8 cellular contexts compared by ENCODE assay signal in the genomic region with DNA sequence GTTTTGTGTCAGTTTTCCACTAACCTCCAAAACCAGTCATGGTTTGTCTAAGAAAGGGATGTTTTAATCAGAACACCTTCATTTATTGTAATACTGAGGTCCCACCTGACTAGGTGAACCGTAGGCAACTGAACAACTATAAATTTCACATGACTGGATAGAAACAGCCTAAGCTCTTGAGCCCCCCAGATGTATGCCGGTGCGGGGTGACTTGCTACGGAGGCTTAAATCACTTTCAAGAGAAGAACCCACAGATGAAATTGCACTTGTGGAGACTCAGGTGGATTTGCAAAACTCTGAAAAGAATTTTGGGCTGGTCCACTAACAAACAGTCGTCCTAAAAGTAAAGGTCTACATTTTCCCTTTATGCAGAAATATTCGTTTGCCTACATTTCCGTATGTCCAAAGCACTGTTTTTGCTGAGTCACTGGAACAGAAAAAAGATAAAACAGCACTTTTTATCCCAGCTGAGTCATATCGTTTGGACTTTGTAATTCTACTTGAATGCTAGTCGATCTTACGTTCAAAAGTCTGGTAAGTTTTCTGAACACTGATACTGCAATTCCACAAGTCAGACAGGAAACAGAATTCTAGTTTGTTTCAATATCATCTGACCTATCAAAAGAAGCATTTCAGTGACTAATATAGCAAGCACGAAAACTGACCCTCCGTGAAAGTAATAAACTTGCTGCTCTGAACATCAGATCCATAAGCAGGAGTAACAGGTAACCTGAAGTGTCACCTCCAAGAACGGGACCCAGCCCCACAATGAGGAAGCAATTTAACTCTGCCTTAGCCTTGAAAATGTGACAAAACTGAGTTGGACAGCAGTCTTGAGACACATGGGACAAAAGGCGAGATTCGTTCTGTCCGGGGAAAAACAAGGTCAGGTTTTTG. TPM values are rescaled to one million over a fixed set of nuclear protein-coding genes. Genes with fewer than 3 reads are reported as not detected.
A peak's percentile ranks its signal among the peaks of the same experiment; 100 is the strongest.
DNase-seq lines count a peak whose midpoint lies in the region; ATAC-seq, FAIRE-seq and TF ChIP-seq lines count a peak whose summit lies in the region.

No MANE protein-coding gene starts in this region.

- H3K9me3 ChIP-seq in breast epithelium: no peaks in the 10 kb centered on the region

- POLR2A ChIA-PET in activated CD4-positive, alpha-beta T cell treated with anti-CD3 and anti-CD28 coated beads, Interleukin-2, amount 10 ng/mL, durations not matched to agents 7 days and 5 days (lab: Charles Lee): no interaction called here
- POLR2A ChIA-PET in GM10248 (lab: Yijun Ruan, JAX): no interaction called here

- no peak for DNase-seq in activated T-cell treated with anti-CD3 and anti-CD28 coated beads, Interleukin-2, amount 50 U/mL, for 72 hours
- DNase-seq in activated T-cell treated with anti-CD3 and anti-CD28 coated beads for 4 hours (no peak), HTR-8/SVneo (ENCODE audit: insufficient read length, low spot score) (peak; percentile 36), breast epithelium (ENCODE audit: low spot score in 2 of 2) (no peak), medulla oblongata (ENCODE audit: extremely low spot score) (peak; percentile 45), posterior cingulate gyrus (no peak), GM10248 (ENCODE audit: extremely low spot score) (no peak)
- no peak for DNase-seq in activated CD4-positive, alpha-beta T cell treated with anti-CD3 and anti-CD28 coated beads, Interleukin-2, amount 10 ng/mL, durations not matched to agents 7 days and 5 days

- CTCF ChIA-PET in activated CD4-positive, alpha-beta T cell treated with anti-CD3 and anti-CD28 coated beads, Interleukin-2, amount 10 ng/mL, durations not matched to agents 7 days and 5 days (lab: Charles Lee): no interaction called here
- CTCF ChIA-PET in GM10248 (lab: Yijun Ruan, JAX): interaction anchor here (1.1 kb wide), 1 partner anchor 34 kb away, joined by 3 read pairs; no protein-coding TSS in a partner anchor

- ATAC-seq in activated T-cell treated with anti-CD3 and anti-CD28 coated beads, Interleukin-2, amount 50 U/mL, for 72 hours (replicated peaks in 1 of 2): no peak

- H3K27ac Mint-ChIP-seq in activated T-cell treated with anti-CD3 and anti-CD28 coated beads, Interleukin-2, amount 50 U/mL, for 72 hours: no peak overlapping the region
- H3K27ac Mint-ChIP-seq in activated CD4-positive, alpha-beta T cell treated with anti-CD3 and anti-CD28 coated beads, Interleukin-2, amount 10 ng/mL, durations not matched to agents 7 days and 5 days: no peak overlapping the region

- H3K9me3 Mint-ChIP-seq in activated T-cell treated with anti-CD3 and anti-CD28 coated beads, Interleukin-2, amount 50 U/mL, for 72 hours: no peaks in the 10 kb centered on the region
- no peaks in the 10 kb centered on the region for H3K9me3 Mint-ChIP-seq in activated CD4-positive, alpha-beta T cell treated with anti-CD3 and anti-CD28 coated beads, Interleukin-2, amount 10 ng/mL, durations not matched to agents 7 days and 5 days

- intact Hi-C loops in breast epithelium (cut with DNase I; ENCODE audit: low total_unique reads) (loop anchor here (10.0 kb wide), 1 partner anchor 1478 kb away; no protein-coding TSS in a partner anchor), posterior cingulate gyrus (cut with DNase I) (no loop called here)

- FAIRE-seq in HTR-8/SVneo (lab: Jason Lieb, UNC): no peak

- no peaks in the 10 kb centered on the region for H3K4me1 ChIP-seq in breast epithelium

- TF ChIP-seq POLR2A in breast epithelium (IDR thresholded peaks at IDR 0.05): no peak

- H3K27ac ChIP-seq in breast epithelium: peak overlapping the region; percentile 27 to 40

- no peaks in the 10 kb centered on the region for H3K27me3 Mint-ChIP-seq in activated T-cell treated with anti-CD3 and anti-CD28 coated beads, Interleukin-2, amount 50 U/mL, for 72 hours (ENCODE audit: low read depth)
- peaks cover 13% of the 10 kb centered on the region for H3K27me3 Mint-ChIP-seq in activated CD4-positive, alpha-beta T cell treated with anti-CD3 and anti-CD28 coated beads, Interleukin-2, amount 10 ng/mL, durations not matched to agents 7 days and 5 days

- TF ChIP-seq CTCF in breast epithelium (IDR thresholded peaks at IDR 0.05): no peak
- no peak for TF ChIP-seq CTCF in GM10248 (IDR thresholded peaks at IDR 0.05; ENCODE audit: control extremely low read depth, extremely low read depth, low read depth, missing control alignments)

- peak overlapping the region in 2 of 3 donors; percentile 16 to 17 for H3K4me3 ChIP-seq in breast epithelium

- no peaks in the 10 kb centered on the region for H3K27me3 ChIP-seq in breast epithelium

- H3K36me3 Mint-ChIP-seq in activated T-cell treated with anti-CD3 and anti-CD28 coated beads, Interleukin-2, amount 50 U/mL, for 72 hours (ENCODE audit: insufficient read depth in 2 of 2): no peaks in the 10 kb centered on the region
- H3K36me3 Mint-ChIP-seq in activated CD4-positive, alpha-beta T cell treated with anti-CD3 and anti-CD28 coated beads, Interleukin-2, amount 10 ng/mL, durations not matched to agents 7 days and 5 days (ENCODE audit: low read depth): no peaks in the 10 kb centered on the region

- peaks cover 58% of the 10 kb centered on the region for H3K4me1 Mint-ChIP-seq in activated T-cell treated with anti-CD3 and anti-CD28 coated beads, Interleukin-2, amount 50 U/mL, for 72 hours (ENCODE audit: low read depth)
- peaks cover 24% of the 10 kb centered on the region for H3K4me1 Mint-ChIP-seq in activated CD4-positive, alpha-beta T cell treated with anti-CD3 and anti-CD28 coated beads, Interleukin-2, amount 10 ng/mL, durations not matched to agents 7 days and 5 days

- H3K36me3 ChIP-seq in breast epithelium: no peaks in the 10 kb centered on the region

- H3K4me3 Mint-ChIP-seq in activated T-cell treated with anti-CD3 and anti-CD28 coated beads, Interleukin-2, amount 50 U/mL, for 72 hours: peak overlapping the region; percentile 37 to 66
- no peak overlapping the region for H3K4me3 Mint-ChIP-seq in activated CD4-positive, alpha-beta T cell treated with anti-CD3 and anti-CD28 coated beads, Interleukin-2, amount 10 ng/mL, durations not matched to agents 7 days and 5 days

RNA-seq across cellular contexts. Expression of gene ZNF516, which starts 18.1 kb away (rescaled TPM):
- 10 to 100 TPM; 13.2 to 13.9 TPM for total RNA-seq in activated T-cell treated with anti-CD3 and anti-CD28 coated beads, Interleukin-2, amount 50 U/mL, for 72 hours
- total RNA-seq in breast epithelium: 10 to 100 TPM; 12.0 to 33.4 (median 24.0) TPM
- total RNA-seq in activated CD4-positive, alpha-beta T cell treated with anti-CD3 and anti-CD28 coated beads, Interleukin-2, amount 10 ng/mL, durations not matched to agents 7 days and 5 days: 1 to 10 TPM; 3.9 to 4.1 TPM

Comparison
In these comparisons a context has a peak if more than half of its experiments do, and no peak if none do; other contexts are left out.
1. DNase-seq: peak in HTR-8/SVneo (single experiment) and medulla oblongata (single experiment); none in activated T-cell treated with anti-CD3 and anti-CD28 coated beads, Interleukin-2, amount 50 U/mL, for 72 hours (0 of 2), activated T-cell treated with anti-CD3 and anti-CD28 coated beads for 4 hours (single experiment), breast epithelium (0 of 2), activated CD4-positive, alpha-beta T cell treated with anti-CD3 and anti-CD28 coated beads, Interleukin-2, amount 10 ng/mL, durations not matched to agents 7 days and 5 days (single experiment), posterior cingulate gyrus (0 of 10) and GM10248 (single experiment).